In the genomic region with DNA sequence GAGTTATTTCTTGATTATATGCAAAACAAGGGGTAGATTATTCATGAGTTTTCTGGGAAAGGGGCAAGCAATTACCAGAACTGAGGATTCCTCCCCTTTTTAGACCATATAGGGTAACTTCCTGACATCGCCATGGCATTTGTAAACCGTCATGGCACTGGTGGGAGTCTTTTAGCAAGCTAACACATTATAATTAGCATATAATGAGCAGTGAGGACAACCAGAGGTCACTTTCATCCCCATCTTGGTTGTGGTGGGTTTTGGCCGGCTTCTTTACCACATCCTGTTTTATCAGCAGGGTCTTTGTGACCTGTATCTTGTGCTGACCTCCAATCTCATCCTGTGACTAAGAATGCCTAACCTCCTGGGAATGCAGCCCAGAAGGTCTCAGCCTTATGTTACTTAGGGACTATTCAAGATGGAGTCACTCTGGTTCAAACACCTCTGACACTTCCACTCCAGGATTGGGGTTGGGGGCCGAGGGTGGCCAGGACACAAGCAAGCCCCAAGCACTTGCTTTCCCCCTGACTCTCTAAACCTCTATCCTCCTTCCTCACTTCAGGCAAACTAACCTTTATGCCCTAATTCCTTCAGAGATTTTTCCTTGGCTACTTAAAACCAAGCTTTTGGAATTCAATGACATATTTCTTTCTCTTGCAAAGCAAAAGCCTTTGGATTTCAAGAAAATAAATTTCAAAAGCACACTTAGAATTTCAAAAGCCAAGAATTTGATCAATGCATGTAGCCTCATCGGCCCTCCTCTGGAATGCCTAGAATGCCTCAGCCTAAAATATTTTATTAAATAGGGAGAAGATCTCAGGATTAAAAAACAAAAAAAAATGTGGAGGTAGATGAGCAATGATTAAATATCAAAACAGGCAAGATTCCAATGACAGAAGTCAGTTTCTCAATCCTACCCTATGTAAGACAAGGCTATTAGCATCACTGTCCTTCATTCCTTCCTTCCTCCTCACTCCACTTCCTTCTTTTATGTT, we compare ENCODE assay signal across 17 cellular contexts.
DNase-seq lines count a peak whose midpoint lies in the region; ATAC-seq and TF ChIP-seq lines count a peak whose summit lies in the region.
"Had no signal": no experiment of that assay in that cellular context is flagged by ENCODE, and none has a peak within 500 bp of the region (broad histone marks: within the 10 kb centered on the region; RNA-seq: fewer than 3 reads in every experiment).

No MANE protein-coding gene starts in this region.

- DNase-seq in HAP-1 (ENCODE audit: low spot score in 2 of 2) (peak; percentile 46 to 93), fibroblast of mammary gland (ENCODE audit: low read depth) (peak; percentile 53), COR-L47 (lab: John Stamatoyannopoulos, UW) (no peak), NCI-H187 treated with DMSO at 0.1 percent for 48 hours (lab: John Stamatoyannopoulos, UW) (no peak), left ventricle myocardium superior (no peak)
- DNase-seq: activated CD4-positive, CD25-positive, alpha-beta regulatory T cell; activated gamma-delta T cell; body of pancreas; esophagus squamous epithelium; KG1; NCI-H1436 treated with DMSO at 0.1 percent for 48 hours; pancreas; T-helper 17 cell had no signal

- H3K9me3 ChIP-seq in HAP-1, result no peaks in the 10 kb centered on the region
- no peaks in the 10 kb centered on the region for H3K9me3 ChIP-seq in skeletal muscle satellite cell (replicated peaks; ENCODE audit: low read length)
- H3K9me3 ChIP-seq: body of pancreas, esophagus squamous epithelium, pancreas, thoracic aorta had no signal

- H3K4me2 ChIP-seq in skeletal muscle satellite cell (ENCODE audit: low read length), result peak overlapping the region; percentile 7

- intact Hi-C loops in left ventricle myocardium superior (cut with micrococcal nuclease), result no loop called here

- in situ Hi-C loops in HAP-1 (cut with MboI; ENCODE audit: low sequenced_read_pairs), result no loop called here

- H3K4me1 ChIP-seq in HAP-1 (peaks cover 43% of the 10 kb centered on the region), skeletal muscle satellite cell (ENCODE audit: control insufficient read depth, insufficient read depth, low read length) (peaks cover 63% of the 10 kb centered on the region)
- H3K4me1 ChIP-seq: body of pancreas, esophagus squamous epithelium, pancreas had no signal

- H3K36me3 ChIP-seq in HAP-1 (replicated peaks), result no peaks in the 10 kb centered on the region
- no peaks in the 10 kb centered on the region for H3K36me3 ChIP-seq in skeletal muscle satellite cell (ENCODE audit: insufficient read depth, low read length)
- H3K36me3 ChIP-seq: esophagus squamous epithelium, pancreas, thoracic aorta had no signal

- ATAC-seq in SK-N-SH treated with all-trans-retinoic acid at 6 μM for 48 hours (no peak; the same call in 2 of the 3 replicates), left ventricle myocardium superior (no peak)
- ATAC-seq: body of pancreas, pancreas, T-helper 17 cell had no signal

- H3K4me3 ChIP-seq in HAP-1, result no peak overlapping the region
- no peak overlapping the region for H3K4me3 ChIP-seq in fibroblast of mammary gland (ENCODE audit: control insufficient read depth, low read depth, low read length)
- no peak overlapping the region for H3K4me3 ChIP-seq in skeletal muscle satellite cell (ENCODE audit: low read length)
- H3K4me3 ChIP-seq: body of pancreas, esophagus squamous epithelium, pancreas, skin epidermis, thoracic aorta had no signal

- no peak for TF ChIP-seq CTCF in fibroblast of mammary gland (conservative IDR thresholded peaks at IDR 0.05; ENCODE audit: control insufficient read depth, insufficient read depth, low read depth, low read length)

- H3K27me3 ChIP-seq in HAP-1 (ENCODE audit: low read depth), result no peaks in the 10 kb centered on the region
- H3K27me3 ChIP-seq in skeletal muscle satellite cell (ENCODE audit: control insufficient read depth, insufficient read depth, low read length), result no peaks in the 10 kb centered on the region
- H3K27me3 ChIP-seq: body of pancreas, esophagus squamous epithelium, pancreas had no signal

- peak overlapping the region; percentile 45 for H3K9ac ChIP-seq in skeletal muscle satellite cell (ENCODE audit: low read depth, low read length)

TF ChIP-seq in SK-N-SH treated with all-trans-retinoic acid at 6 μM for 48 hours, 23 proteins besides CTCF, POLR2A, EP300 and RAD21 (continues in another document):
- TF ChIP-seq, protein P1, sequence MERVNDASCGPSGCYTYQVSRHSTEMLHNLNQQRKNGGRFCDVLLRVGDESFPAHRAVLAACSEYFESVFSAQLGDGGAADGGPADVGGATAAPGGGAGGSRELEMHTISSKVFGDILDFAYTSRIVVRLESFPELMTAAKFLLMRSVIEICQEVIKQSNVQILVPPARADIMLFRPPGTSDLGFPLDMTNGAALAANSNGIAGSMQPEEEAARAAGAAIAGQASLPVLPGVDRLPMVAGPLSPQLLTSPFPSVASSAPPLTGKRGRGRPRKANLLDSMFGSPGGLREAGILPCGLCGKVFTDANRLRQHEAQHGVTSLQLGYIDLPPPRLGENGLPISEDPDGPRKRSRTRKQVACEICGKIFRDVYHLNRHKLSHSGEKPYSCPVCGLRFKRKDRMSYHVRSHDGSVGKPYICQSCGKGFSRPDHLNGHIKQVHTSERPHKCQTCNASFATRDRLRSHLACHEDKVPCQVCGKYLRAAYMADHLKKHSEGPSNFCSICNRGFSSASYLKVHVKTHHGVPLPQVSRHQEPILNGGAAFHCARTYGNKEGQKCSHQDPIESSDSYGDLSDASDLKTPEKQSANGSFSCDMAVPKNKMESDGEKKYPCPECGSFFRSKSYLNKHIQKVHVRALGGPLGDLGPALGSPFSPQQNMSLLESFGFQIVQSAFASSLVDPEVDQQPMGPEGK (CRISPR knock-in tag; IDR thresholded peaks at IDR 0.05; ENCODE audit: borderline replicate concordance), result peak; percentile 100
- TF ChIP-seq, protein P2, sequence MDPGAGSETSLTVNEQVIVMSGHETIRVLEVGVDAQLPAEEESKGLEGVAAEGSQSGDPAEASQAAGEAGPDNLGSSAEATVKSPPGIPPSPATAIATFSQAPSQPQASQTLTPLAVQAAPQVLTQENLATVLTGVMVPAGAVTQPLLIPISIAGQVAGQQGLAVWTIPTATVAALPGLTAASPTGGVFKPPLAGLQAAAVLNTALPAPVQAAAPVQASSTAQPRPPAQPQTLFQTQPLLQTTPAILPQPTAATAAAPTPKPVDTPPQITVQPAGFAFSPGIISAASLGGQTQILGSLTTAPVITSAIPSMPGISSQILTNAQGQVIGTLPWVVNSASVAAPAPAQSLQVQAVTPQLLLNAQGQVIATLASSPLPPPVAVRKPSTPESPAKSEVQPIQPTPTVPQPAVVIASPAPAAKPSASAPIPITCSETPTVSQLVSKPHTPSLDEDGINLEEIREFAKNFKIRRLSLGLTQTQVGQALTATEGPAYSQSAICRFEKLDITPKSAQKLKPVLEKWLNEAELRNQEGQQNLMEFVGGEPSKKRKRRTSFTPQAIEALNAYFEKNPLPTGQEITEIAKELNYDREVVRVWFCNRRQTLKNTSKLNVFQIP (CRISPR knock-in tag; IDR thresholded peaks at IDR 0.05; ENCODE audit: borderline replicate concordance, low read depth), result peak; percentile 97
- TF ChIP-seq ARNTL (CRISPR knock-in tag; IDR thresholded peaks at IDR 0.05; ENCODE audit: borderline replicate concordance, low read depth), result peak; percentile 92
- TF ChIP-seq BACH2 (CRISPR knock-in tag; IDR thresholded peaks at IDR 0.05; ENCODE audit: borderline replicate concordance), result peak; percentile 73; the same call in 1 of the 2 replicates
- TF ChIP-seq ISL1 (CRISPR knock-in tag; IDR thresholded peaks at IDR 0.05), result peak; percentile 99
- TF ChIP-seq ZNF565 (CRISPR knock-in tag; conservative IDR thresholded peaks at IDR 0.05; ENCODE audit: low read depth), result peak; percentile 98
- peak; percentile 100 for TF ChIP-seq GLIS3 (CRISPR knock-in tag; IDR thresholded peaks at IDR 0.05)
- peak; percentile 99 for TF ChIP-seq ZFP3 (CRISPR knock-in tag; IDR thresholded peaks at IDR 0.05)
- TF ChIP-seq, protein P3, sequence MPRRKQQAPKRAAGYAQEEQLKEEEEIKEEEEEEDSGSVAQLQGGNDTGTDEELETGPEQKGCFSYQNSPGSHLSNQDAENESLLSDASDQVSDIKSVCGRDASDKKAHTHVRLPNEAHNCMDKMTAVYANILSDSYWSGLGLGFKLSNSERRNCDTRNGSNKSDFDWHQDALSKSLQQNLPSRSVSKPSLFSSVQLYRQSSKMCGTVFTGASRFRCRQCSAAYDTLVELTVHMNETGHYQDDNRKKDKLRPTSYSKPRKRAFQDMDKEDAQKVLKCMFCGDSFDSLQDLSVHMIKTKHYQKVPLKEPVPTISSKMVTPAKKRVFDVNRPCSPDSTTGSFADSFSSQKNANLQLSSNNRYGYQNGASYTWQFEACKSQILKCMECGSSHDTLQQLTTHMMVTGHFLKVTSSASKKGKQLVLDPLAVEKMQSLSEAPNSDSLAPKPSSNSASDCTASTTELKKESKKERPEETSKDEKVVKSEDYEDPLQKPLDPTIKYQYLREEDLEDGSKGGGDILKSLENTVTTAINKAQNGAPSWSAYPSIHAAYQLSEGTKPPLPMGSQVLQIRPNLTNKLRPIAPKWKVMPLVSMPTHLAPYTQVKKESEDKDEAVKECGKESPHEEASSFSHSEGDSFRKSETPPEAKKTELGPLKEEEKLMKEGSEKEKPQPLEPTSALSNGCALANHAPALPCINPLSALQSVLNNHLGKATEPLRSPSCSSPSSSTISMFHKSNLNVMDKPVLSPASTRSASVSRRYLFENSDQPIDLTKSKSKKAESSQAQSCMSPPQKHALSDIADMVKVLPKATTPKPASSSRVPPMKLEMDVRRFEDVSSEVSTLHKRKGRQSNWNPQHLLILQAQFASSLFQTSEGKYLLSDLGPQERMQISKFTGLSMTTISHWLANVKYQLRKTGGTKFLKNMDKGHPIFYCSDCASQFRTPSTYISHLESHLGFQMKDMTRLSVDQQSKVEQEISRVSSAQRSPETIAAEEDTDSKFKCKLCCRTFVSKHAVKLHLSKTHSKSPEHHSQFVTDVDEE (CRISPR knock-in tag; IDR thresholded peaks at IDR 0.05), result peak; percentile 96
- TF ChIP-seq ZFP30 (CRISPR knock-in tag; IDR thresholded peaks at IDR 0.05), result peak; percentile 85
- peak; percentile 100 for TF ChIP-seq CSDC2 (CRISPR knock-in tag; IDR thresholded peaks at IDR 0.05)
- peak; percentile 100 for TF ChIP-seq TOX (CRISPR knock-in tag; IDR thresholded peaks at IDR 0.05; ENCODE audit: borderline replicate concordance)
- TF ChIP-seq RARB (CRISPR knock-in tag; IDR thresholded peaks at IDR 0.05), result peak; percentile 99
- peak; percentile 89 for TF ChIP-seq TCF4 (CRISPR knock-in tag; IDR thresholded peaks at IDR 0.05; ENCODE audit: borderline replicate concordance)
- peak; percentile 95 for TF ChIP-seq ZNF8 (CRISPR knock-in tag; IDR thresholded peaks at IDR 0.05)
- peak; percentile 100 for TF ChIP-seq OSR1 (CRISPR knock-in tag; IDR thresholded peaks at IDR 0.05)
- no peak for TF ChIP-seq PPARA (CRISPR knock-in tag; IDR thresholded peaks at IDR 0.05; ENCODE audit: borderline replicate concordance)
- TF ChIP-seq ESRRG (CRISPR knock-in tag; IDR thresholded peaks at IDR 0.05), result peak; percentile 98
- peak; percentile 100 for TF ChIP-seq ZC3H10 (CRISPR knock-in tag; IDR thresholded peaks at IDR 0.05)
- TF ChIP-seq SNAI2 (CRISPR knock-in tag; IDR thresholded peaks at IDR 0.05), result peak; percentile 100

Comparison
In these comparisons a context has a peak if more than half of its experiments do, and no peak if none do; other contexts are left out.
1. DNase-seq: peak in HAP-1 (2 of 2) and fibroblast of mammary gland (single experiment); none in COR-L47 (single experiment), NCI-H187 treated with DMSO at 0.1 percent for 48 hours (single experiment) and left ventricle myocardium superior (single experiment).